ENCODE assay signal across 13 cellular contexts in the genomic region with DNA sequence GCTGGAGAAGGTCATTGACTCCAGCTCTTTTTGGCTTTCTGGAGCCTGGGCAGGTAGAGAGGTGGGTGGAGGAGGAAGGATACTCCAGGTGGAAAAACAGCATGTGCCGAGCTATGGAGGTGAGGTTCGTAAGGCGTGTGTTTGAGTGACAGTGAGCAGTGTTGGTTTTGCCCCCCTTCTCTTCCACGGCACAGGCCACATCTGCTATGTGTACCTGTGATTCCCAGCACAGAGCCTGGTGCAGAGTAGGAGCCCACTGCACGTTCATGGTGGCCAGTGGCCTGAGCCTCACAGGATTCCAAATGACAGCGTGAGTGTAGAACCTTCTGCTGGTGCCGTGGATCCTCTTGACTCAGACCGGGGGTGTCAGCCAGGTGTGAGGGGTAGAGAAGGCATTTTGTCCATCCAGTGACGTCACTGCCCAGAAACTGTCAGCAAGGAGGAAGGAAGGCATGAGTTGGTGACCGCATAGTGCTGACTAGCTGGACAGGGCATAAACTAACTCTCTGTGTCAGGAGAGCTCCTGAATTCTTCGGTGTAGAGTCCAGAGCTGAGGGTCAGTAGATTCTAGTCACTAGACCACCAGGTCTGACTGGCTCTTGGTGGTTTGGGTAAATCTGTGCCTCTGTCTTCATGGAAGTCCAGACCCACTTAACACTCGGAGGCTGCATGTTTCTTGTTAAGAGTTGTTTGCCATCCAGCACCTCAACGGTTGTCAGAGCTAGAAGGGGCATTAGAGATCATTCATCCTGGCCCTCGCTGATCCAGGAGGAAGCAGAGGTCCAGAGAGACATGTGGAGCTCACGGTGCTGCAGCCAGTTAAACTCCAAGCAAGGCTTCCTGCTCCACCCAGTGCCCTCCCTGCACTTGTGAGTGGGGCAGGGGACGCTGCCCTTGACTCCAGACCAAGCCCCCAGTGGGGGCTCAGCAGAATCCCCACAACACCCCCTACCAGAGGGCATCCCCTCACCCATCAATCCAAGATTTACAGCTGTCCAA. TPM values are rescaled to one million over a fixed set of nuclear protein-coding genes. Genes with fewer than 3 reads are reported as not detected.
DNase-seq lines count a peak whose midpoint lies in the region; ATAC-seq and TF ChIP-seq lines count a peak whose summit lies in the region.
"Had no signal": no experiment of that assay in that cellular context is flagged by ENCODE, and none has a peak within 500 bp of the region (broad histone marks: within the 10 kb centered on the region; RNA-seq: fewer than 3 reads in every experiment).

No MANE protein-coding gene starts in this region.

- H3K27me3 ChIP-seq in AG04450 (ENCODE audit: control insufficient read depth, insufficient read depth, low read length) (no peaks in the 10 kb centered on the region), MG63 (no peaks in the 10 kb centered on the region)
- H3K27me3 ChIP-seq: BE2C, tibial artery had no signal

- H3K4me3 Mint-ChIP-seq in HFFc6 (peak overlapping the region; percentile 96), endothelial cell (ENCODE audit: unreplicated experiment) (peak overlapping the region; percentile 49), neural crest cell (peak overlapping the region; percentile 2)
- no peak overlapping the region for H3K4me3 Mint-ChIP-seq in stimulated activated naive CD8-positive, alpha-beta T cell treated with anti-CD3 and anti-CD28 coated beads, Interleukin-15, amount 100 ng/mL, for 72 hours
- H3K4me3 Mint-ChIP-seq: activated naive CD4-positive, alpha-beta T cell treated with anti-CD3 and anti-CD28 coated beads, Interleukin-2, amount 10 ng/mL, durations not matched to agents 7 days and 5 days had no signal

- H3K27ac Mint-ChIP-seq in HFFc6 (peak overlapping the region; percentile 82), endothelial cell (ENCODE audit: unreplicated experiment) (no peak overlapping the region), neural crest cell (ENCODE audit: unreplicated experiment) (no peak overlapping the region)
- H3K27ac Mint-ChIP-seq in stimulated activated naive CD8-positive, alpha-beta T cell treated with anti-CD3 and anti-CD28 coated beads, Interleukin-15, amount 100 ng/mL, for 72 hours: no peak overlapping the region
- H3K27ac Mint-ChIP-seq: activated naive CD4-positive, alpha-beta T cell treated with anti-CD3 and anti-CD28 coated beads, Interleukin-2, amount 10 ng/mL, durations not matched to agents 7 days and 5 days had no signal

- H3K4me3 ChIP-seq in AG04450 (ENCODE audit: low read depth, low read length): peak overlapping the region; percentile 100
- H3K4me3 ChIP-seq in MG63: no peak overlapping the region
- H3K4me3 ChIP-seq: GM12878, tibial artery had no signal

- no peaks in the 10 kb centered on the region; the same call in 1 of the 2 replicates for H3K27me3 Mint-ChIP-seq in HFFc6 (ENCODE audit: insufficient read depth)
- H3K27me3 Mint-ChIP-seq in endothelial cell (ENCODE audit: unreplicated experiment): peaks cover 12% of the 10 kb centered on the region
- peaks cover 10% of the 10 kb centered on the region for H3K27me3 Mint-ChIP-seq in neural crest cell (ENCODE audit: low read depth)
- no peaks in the 10 kb centered on the region for H3K27me3 Mint-ChIP-seq in stimulated activated naive CD8-positive, alpha-beta T cell treated with anti-CD3 and anti-CD28 coated beads, Interleukin-15, amount 100 ng/mL, for 72 hours

- H3K36me3 ChIP-seq in MG63: peaks cover 12% of the 10 kb centered on the region
- H3K36me3 ChIP-seq: BE2C, tibial artery had no signal

- H3K27ac ChIP-seq in AG04450 (ENCODE audit: low read depth, low read length): no peak overlapping the region
- H3K27ac ChIP-seq: tibial artery had no signal

- H3K4me1 Mint-ChIP-seq in HFFc6 (ENCODE audit: low read depth) (peaks cover 61% of the 10 kb centered on the region), endothelial cell (ENCODE audit: unreplicated experiment) (peaks cover 36% of the 10 kb centered on the region), neural crest cell (peaks cover 10% of the 10 kb centered on the region)
- peaks cover 49% of the 10 kb centered on the region for H3K4me1 Mint-ChIP-seq in stimulated activated naive CD8-positive, alpha-beta T cell treated with anti-CD3 and anti-CD28 coated beads, Interleukin-15, amount 100 ng/mL, for 72 hours

- CTCF ChIA-PET in AG04450 (lab: Charles Lee): interaction anchor here (0.7 to 1.9 kb wide), 3 partner anchors 21 to 291 kb away, joined by 3 to 4 read pairs (median 3); no protein-coding TSS in a partner anchor

- no peak for TF ChIP-seq CTCF in AG04450 (IDR thresholded peaks at IDR 0.05; ENCODE audit: low read depth, low read length)
- TF ChIP-seq CTCF in HFFc6 (IDR thresholded peaks at IDR 0.05): no peak
- no peak for TF ChIP-seq CTCF in endothelial cell (IDR thresholded peaks at IDR 0.05; ENCODE audit: unreplicated experiment)
- no peak for TF ChIP-seq CTCF in neural crest cell (conservative IDR thresholded peaks at IDR 0.05)

- H3K36me3 Mint-ChIP-seq in HFFc6 (ENCODE audit: low read depth) (peaks cover 33% of the 10 kb centered on the region; the same call in 1 of the 2 replicates), endothelial cell (ENCODE audit: low read depth, unreplicated experiment) (peaks cover 15% of the 10 kb centered on the region), neural crest cell (ENCODE audit: low read depth) (no peaks in the 10 kb centered on the region)
- H3K36me3 Mint-ChIP-seq: activated naive CD4-positive, alpha-beta T cell treated with anti-CD3 and anti-CD28 coated beads, Interleukin-2, amount 10 ng/mL, durations not matched to agents 7 days and 5 days had no signal

- DNase-seq in AG04450 (ENCODE audit: low read depth, low spot score) (no peak), HFFc6 (no peak), endothelial cell (ENCODE audit: low spot score) (no peak), neural crest cell (ENCODE audit: low read depth, low spot score) (no peak), anterior cingulate cortex (lab: John Stamatoyannopoulos, UW) (no peak), epidermal melanocyte (ENCODE audit: insufficient read length, low spot score) (no peak), MG63 (no peak)
- DNase-seq in stimulated activated naive CD8-positive, alpha-beta T cell treated with anti-CD3 and anti-CD28 coated beads, Interleukin-15, amount 100 ng/mL, for 72 hours: no peak
- DNase-seq: activated naive CD4-positive, alpha-beta T cell treated with anti-CD3 and anti-CD28 coated beads, Interleukin-2, amount 10 ng/mL, durations not matched to agents 7 days and 5 days; BE2C; occipital lobe; tibial artery had no signal

- no peak for ATAC-seq in stimulated activated naive CD8-positive, alpha-beta T cell treated with anti-CD3 and anti-CD28 coated beads, Interleukin-15, amount 100 ng/mL, for 72 hours
- ATAC-seq: GM12878 had no signal

- H3K9me3 ChIP-seq in AG04450 (ENCODE audit: control insufficient read depth, insufficient read depth, low read length): peaks cover 3% of the 10 kb centered on the region; the same call in 1 of the 2 replicates
- no peaks in the 10 kb centered on the region for H3K9me3 ChIP-seq in MG63
- H3K9me3 ChIP-seq: BE2C, tibial artery had no signal

- no peaks in the 10 kb centered on the region for H3K9me3 Mint-ChIP-seq in HFFc6
- no peaks in the 10 kb centered on the region for H3K9me3 Mint-ChIP-seq in endothelial cell (ENCODE audit: unreplicated experiment)
- H3K9me3 Mint-ChIP-seq in neural crest cell: no peaks in the 10 kb centered on the region
- no peaks in the 10 kb centered on the region for H3K9me3 Mint-ChIP-seq in stimulated activated naive CD8-positive, alpha-beta T cell treated with anti-CD3 and anti-CD28 coated beads, Interleukin-15, amount 100 ng/mL, for 72 hours
- H3K9me3 Mint-ChIP-seq: activated naive CD4-positive, alpha-beta T cell treated with anti-CD3 and anti-CD28 coated beads, Interleukin-2, amount 10 ng/mL, durations not matched to agents 7 days and 5 days had no signal

- POLR2A ChIA-PET in AG04450 (lab: Yijun Ruan, JAX): interaction anchor here (1.0 to 1.2 kb wide), 7 partner anchors 12 to 67 kb away, joined by 3 to 4 read pairs (median 4); no protein-coding TSS in a partner anchor

RNA-seq across cellular contexts. Expression of a gene that starts 3.8 kb away (rescaled TPM):
- 1,269 and 1,338 TPM in 2 replicates for polyA plus RNA-seq in AG04450 (2011; rRNA removed)
- 337 and 391 TPM in 2 replicates for polyA minus RNA-seq in AG04450 (2011; rRNA and poly(A)+ RNA removed)
- total RNA-seq in HFFc6 (2021; fragmentation: NEBNext Ultra II Directional; extraction: Animal tissue kit (Norgen Biotek cat#: 25700)): 100 to 1,000 TPM; 321 to 467 (median 352) TPM
- total RNA-seq in endothelial cell (ENCODE audit: unreplicated experiment) (199 TPM), neural crest cell (34.7 and 39.8 TPM in 2 replicates)
- total RNA-seq in MG63 (2014; rRNA removed; shearing (Covaris generic); ENCODE audit: low replicate concordance): 270 and 569 TPM in 2 replicates

Comparison
In these comparisons a context has a peak if more than half of its experiments do, and no peak if none do; other contexts are left out.
1. H3K4me3 Mint-ChIP-seq: peak in HFFc6 (single experiment), endothelial cell (single experiment) and neural crest cell (single experiment); none in stimulated activated naive CD8-positive, alpha-beta T cell treated with anti-CD3 and anti-CD28 coated beads, Interleukin-15, amount 100 ng/mL, for 72 hours (0 of 2).